In genomic region chr1:28518000-28518744, GRCh38 we compare ENCODE assay signal across 1 cellular context.
TF ChIP-seq lines count a peak whose summit lies in the region.

No MANE protein-coding gene starts in this region.

TF ChIP-seq in K562, 482 proteins besides CTCF, POLR2A, EP300 and RAD21 (continued from another document and continues in another):
- TF ChIP-seq CLOCK (CRISPR knock-in tag; IDR thresholded peaks at IDR 0.05; ENCODE audit: borderline replicate concordance): no peak
- TF ChIP-seq ZNF174 (CRISPR knock-in tag; IDR thresholded peaks at IDR 0.05): no peak
- peak; percentile 99 for TF ChIP-seq CTBP1 (IDR thresholded peaks at IDR 0.05; ENCODE audit: borderline replicate concordance)
- TF ChIP-seq ARID3A (IDR thresholded peaks at IDR 0.05; ENCODE audit: borderline replicate concordance, low read depth, low read length): no peak
- TF ChIP-seq NFXL1 (CRISPR knock-in tag; IDR thresholded peaks at IDR 0.05): no peak
- TF ChIP-seq NCOA4 (IDR thresholded peaks at IDR 0.05; ENCODE audit: partially characterized antibody): no peak
- peak; percentile 71; the same call in 1 of the 2 replicates for TF ChIP-seq CREB3L1 (IDR thresholded peaks at IDR 0.05; ENCODE audit: borderline replicate concordance, low read depth)
- peak; percentile 76; the same call in 1 of the 2 replicates for TF ChIP-seq HMGXB4 (CRISPR knock-in tag; IDR thresholded peaks at IDR 0.05)
- peak; percentile 90 for TF ChIP-seq HINFP (tag; conservative IDR thresholded peaks at IDR 0.05; ENCODE audit: low read depth)
- no peak; the same call in none of the 2 replicates for TF ChIP-seq E2F3 (CRISPR knock-in tag; IDR thresholded peaks at IDR 0.05)
- TF ChIP-seq NR2F6 (CRISPR knock-in tag; IDR thresholded peaks at IDR 0.05): no peak
- peak; percentile 85 for TF ChIP-seq ZBTB2 (IDR thresholded peaks at IDR 0.05)
- no peak for TF ChIP-seq ZNF232 (CRISPR knock-in tag; IDR thresholded peaks at IDR 0.05)
- TF ChIP-seq GTF2A2 (tag; IDR thresholded peaks at IDR 0.05): no peak
- no peak for TF ChIP-seq ZNF79 (CRISPR knock-in tag; IDR thresholded peaks at IDR 0.05; ENCODE audit: low read depth)
- no peak for TF ChIP-seq ZNF212 (CRISPR knock-in tag; IDR thresholded peaks at IDR 0.05)
- TF ChIP-seq HEY1 (CRISPR knock-in tag; IDR thresholded peaks at IDR 0.05; ENCODE audit: borderline replicate concordance): no peak
- TF ChIP-seq CSDE1 (IDR thresholded peaks at IDR 0.05): no peak
- TF ChIP-seq MIER1 (IDR thresholded peaks at IDR 0.05; ENCODE audit: low read depth): no peak
- no peak for TF ChIP-seq BHLHE40 (IDR thresholded peaks at IDR 0.05; ENCODE audit: low read length)
- no peak for TF ChIP-seq NBN (IDR thresholded peaks at IDR 0.05; ENCODE audit: low read depth)
- peak; percentile 84 for TF ChIP-seq PRPF4 (IDR thresholded peaks at IDR 0.05; ENCODE audit: insufficient read depth, low read depth, low read length, poor library complexity, severe bottlenecking)
- no peak for TF ChIP-seq KAT8 (IDR thresholded peaks at IDR 0.05; ENCODE audit: low read depth)
- no peak for TF ChIP-seq ZEB2 (IDR thresholded peaks at IDR 0.05)
- peak; percentile 19 to 34; a peak in 2 of 4 replicates for TF ChIP-seq TBL1XR1 (IDR thresholded peaks at IDR 0.05; ENCODE audit: low read length in 2 of 2)
- no peak for TF ChIP-seq THRAP3 (IDR thresholded peaks at IDR 0.05; ENCODE audit: borderline replicate concordance)
- TF ChIP-seq SNRNP70 (optimal IDR thresholded peaks at IDR 0.05; ENCODE audit: low read depth, low read length): no peak
- no peak for TF ChIP-seq UBTF (IDR thresholded peaks at IDR 0.05; ENCODE audit: borderline replicate concordance in 1 of 2, low read depth in 2 of 2, low read length in 2 of 2)
- TF ChIP-seq SIN3B (IDR thresholded peaks at IDR 0.05; ENCODE audit: low read depth): peak; percentile 74
- TF ChIP-seq CBFA2T3 (IDR thresholded peaks at IDR 0.05): no peak; the same call in 1 of the 2 replicates
- peak; percentile 27; the same call in 1 of the 2 replicates for TF ChIP-seq GTF2F1 (IDR thresholded peaks at IDR 0.05; ENCODE audit: low read depth, low read length)
- TF ChIP-seq POLR2G (IDR thresholded peaks at IDR 0.05; ENCODE audit: low read depth, low read length): peak; percentile 98
- TF ChIP-seq ZNF57 (CRISPR knock-in tag; IDR thresholded peaks at IDR 0.05): peak; percentile 74; the same call in 1 of the 2 replicates
- no peak for TF ChIP-seq MAFF (IDR thresholded peaks at IDR 0.05; ENCODE audit: low read length)
- no peak for TF ChIP-seq ZKSCAN3 (CRISPR knock-in tag; IDR thresholded peaks at IDR 0.05)
- TF ChIP-seq E2F6 (IDR thresholded peaks at IDR 0.05; ENCODE audit: borderline replicate concordance in 1 of 2, extremely low read depth in 1 of 2, insufficient read depth in 1 of 2, insufficient read length in 1 of 2, low read depth in 1 of 2, low read length in 1 of 2, poor library complexity in 1 of 2, severe bottlenecking in 1 of 2): peak; percentile 82 to 98
- no peak for TF ChIP-seq PCBP2 (IDR thresholded peaks at IDR 0.05; ENCODE audit: low read depth, low read length, poor library complexity, severe bottlenecking)
- TF ChIP-seq POLR3G (IDR thresholded peaks at IDR 0.05; ENCODE audit: extremely low read depth, insufficient read length, insufficient replicate concordance): no peak
- no peak for TF ChIP-seq PTBP1 (IDR thresholded peaks at IDR 0.05; ENCODE audit: low read depth, low read length)
- TF ChIP-seq TFAM (CRISPR knock-in tag; conservative IDR thresholded peaks at IDR 0.05): no peak
- no peak for TF ChIP-seq TOE1 (IDR thresholded peaks at IDR 0.05; ENCODE audit: borderline replicate concordance)
- no peak for TF ChIP-seq TOE1 (CRISPR knock-in tag; IDR thresholded peaks at IDR 0.05; ENCODE audit: borderline replicate concordance, low read depth)
- peak; percentile 85; the same call in 1 of the 2 replicates for TF ChIP-seq PHF8 (IDR thresholded peaks at IDR 0.05; ENCODE audit: borderline replicate concordance, low read length)
- no peak for TF ChIP-seq NR0B1 (IDR thresholded peaks at IDR 0.05; ENCODE audit: partially characterized antibody)
- peak; percentile 77; the same call in 1 of the 2 replicates for TF ChIP-seq ZNF282 (CRISPR knock-in tag; IDR thresholded peaks at IDR 0.05)
- no peak for TF ChIP-seq CHD1 (IDR thresholded peaks at IDR 0.05; ENCODE audit: low read length)
- TF ChIP-seq FOXJ2 (tag; IDR thresholded peaks at IDR 0.05): peak; percentile 51; the same call in 1 of the 2 replicates
- TF ChIP-seq SMARCA4 (IDR thresholded peaks at IDR 0.05): no peak
- TF ChIP-seq TGIF2 (CRISPR knock-in tag; IDR thresholded peaks at IDR 0.05): no peak
- peak; percentile 29 to 67; a peak in 2 of 4 replicates for TF ChIP-seq SIN3A (IDR thresholded peaks at IDR 0.05; ENCODE audit: borderline replicate concordance in 2 of 2, control insufficient read depth in 1 of 2, low read depth in 2 of 2, low read length in 2 of 2)
